8 cellular contexts compared by ENCODE assay signal in genomic region chr14:77151245-77151644, GRCh38. TPM values are rescaled to one million over a fixed set of nuclear protein-coding genes. Genes with fewer than 3 reads are reported as not detected.
DNase-seq lines count a peak whose midpoint lies in the region; ATAC-seq and TF ChIP-seq lines count a peak whose summit lies in the region.

No MANE protein-coding gene starts in this region.

- no peak overlapping the region for H3K27ac ChIP-seq in smooth muscle cell (ENCODE audit: low read depth)

- peak; percentile 23 for DNase-seq in activated naive CD4-positive, alpha-beta T cell treated with anti-CD3 and anti-CD28 coated beads, Interleukin-2, amount 50 U/mL, for 72 hours (ENCODE audit: low spot score in 2 of 2)
- no peak for DNase-seq in activated naive CD4-positive, alpha-beta T cell treated with Interleukin-2 at 50 U/mL for 16 hours
- DNase-seq in NCI-H2227 (lab: John Stamatoyannopoulos, UW; ENCODE audit: unreplicated experiment) (peak; percentile 76), dermis blood vessel endothelial cell (peak; percentile 50), smooth muscle cell (lab: John Stamatoyannopoulos, UW; ENCODE audit: unreplicated experiment) (no peak)
- DNase-seq in activated T-cell treated with anti-CD3 and anti-CD28 coated beads, Interleukin-2, amount 50 U/mL, for 4 hours: no peak
- no peak for DNase-seq in stimulated activated CD4-positive, alpha-beta T cell treated with anti-CD3 and anti-CD28 coated beads, Interleukin-12 subunit alpha, Interleukin-12 subunit beta, amount 100 ng/mL, for 4 hours

- H3K4me1 Mint-ChIP-seq in activated T-cell treated with anti-CD3 and anti-CD28 coated beads, Interleukin-2, amount 50 U/mL, for 4 hours (ENCODE audit: low read depth): no peaks in the 10 kb centered on the region

- no peak overlapping the region for H3K9ac ChIP-seq in smooth muscle cell (ENCODE audit: low read depth)

- TF ChIP-seq CTCF in smooth muscle cell (IDR thresholded peaks at IDR 0.05; ENCODE audit: borderline replicate concordance, insufficient read depth, poor library complexity, severe bottlenecking): peak; percentile 54

- H3K27ac Mint-ChIP-seq in activated naive CD4-positive, alpha-beta T cell treated with anti-CD3 and anti-CD28 coated beads, Interleukin-2, amount 50 U/mL, for 72 hours: no peak overlapping the region

- H3K4me1 ChIP-seq in smooth muscle cell (ENCODE audit: low read depth): no peaks in the 10 kb centered on the region

- H3K79me2 ChIP-seq in smooth muscle cell (ENCODE audit: low read depth): no peaks in the 10 kb centered on the region

- peaks cover 16% of the 10 kb centered on the region for H3K27me3 ChIP-seq in smooth muscle cell (ENCODE audit: low read depth)

- peaks cover 58% of the 10 kb centered on the region for H3K27me3 Mint-ChIP-seq in activated T-cell treated with anti-CD3 and anti-CD28 coated beads, Interleukin-2, amount 50 U/mL, for 4 hours (ENCODE audit: low read depth)

- no peak overlapping the region for H3K4me3 Mint-ChIP-seq in activated T-cell treated with anti-CD3 and anti-CD28 coated beads, Interleukin-2, amount 50 U/mL, for 4 hours

- H3K4me3 ChIP-seq in smooth muscle cell: no peak overlapping the region

- H4K20me1 ChIP-seq in smooth muscle cell (ENCODE audit: low read depth): no peaks in the 10 kb centered on the region

- ATAC-seq in activated naive CD4-positive, alpha-beta T cell treated with anti-CD3 and anti-CD28 coated beads, Interleukin-2, amount 50 U/mL, for 72 hours: peak in 1 of 2 donors; percentile 35
- no peak for ATAC-seq in activated T-cell treated with anti-CD3 and anti-CD28 coated beads, Interleukin-2, amount 50 U/mL, for 4 hours
- ATAC-seq in GM19463 (IDR thresholded peaks at IDR 0.05; ENCODE audit: unreplicated experiment): no peak

- H3K4me2 ChIP-seq in smooth muscle cell: no peak overlapping the region

- no peaks in the 10 kb centered on the region for H3K9me3 ChIP-seq in smooth muscle cell (replicated peaks; ENCODE audit: low read depth)

- no peaks in the 10 kb centered on the region for H3K9me3 Mint-ChIP-seq in activated naive CD4-positive, alpha-beta T cell treated with anti-CD3 and anti-CD28 coated beads, Interleukin-2, amount 50 U/mL, for 72 hours
- no peaks in the 10 kb centered on the region for H3K9me3 Mint-ChIP-seq in activated T-cell treated with anti-CD3 and anti-CD28 coated beads, Interleukin-2, amount 50 U/mL, for 4 hours

- H3F3A ChIP-seq in smooth muscle cell (ENCODE audit: low read depth): no peaks in the 10 kb centered on the region

- 17% methylated on average over 5 of the region's 5 CpGs for WGBS in smooth muscle cell (ENCODE audit: low lambda C conversion rate)

- no peaks in the 10 kb centered on the region for H3K36me3 Mint-ChIP-seq in activated naive CD4-positive, alpha-beta T cell treated with anti-CD3 and anti-CD28 coated beads, Interleukin-2, amount 50 U/mL, for 72 hours
- no peaks in the 10 kb centered on the region for H3K36me3 Mint-ChIP-seq in activated T-cell treated with anti-CD3 and anti-CD28 coated beads, Interleukin-2, amount 50 U/mL, for 4 hours (ENCODE audit: insufficient read depth)

- H2AFZ ChIP-seq in smooth muscle cell (ENCODE audit: low read depth): no peak overlapping the region

- H3K36me3 ChIP-seq in smooth muscle cell (ENCODE audit: low read depth): no peaks in the 10 kb centered on the region

RNA-seq across cellular contexts. Expression of gene ZDHHC22, which starts 9.7 kb away (rescaled TPM):
- total RNA-seq in activated naive CD4-positive, alpha-beta T cell treated with anti-CD3 and anti-CD28 coated beads, Interleukin-2, amount 50 U/mL, for 72 hours: not detected
- not detected in 2 replicates for total RNA-seq in dermis blood vessel endothelial cell
- total RNA-seq in smooth muscle cell: not detected in 2 replicates
- not detected in 2 replicates for polyA plus RNA-seq in smooth muscle cell
- not detected for total RNA-seq in activated T-cell treated with anti-CD3 and anti-CD28 coated beads, Interleukin-2, amount 50 U/mL, for 4 hours

RNA-seq across cellular contexts. Expression of gene TMEM63C, which starts 30.4 kb away (rescaled TPM):
- 1 to 10 TPM in 1 of 2 donors, under 1 TPM in 1; 0.32 to 1.1 TPM for total RNA-seq in activated naive CD4-positive, alpha-beta T cell treated with anti-CD3 and anti-CD28 coated beads, Interleukin-2, amount 50 U/mL, for 72 hours
- total RNA-seq in dermis blood vessel endothelial cell: under 0.01 TPM in 1 of 2 replicates, not detected in the other
- 4.3 and 10.4 TPM in 2 replicates for total RNA-seq in smooth muscle cell
- 7.7 and 8.7 TPM in 2 replicates for polyA plus RNA-seq in smooth muscle cell
- under 1 TPM; 0.65 to 0.91 (median 0.87) TPM for total RNA-seq in activated T-cell treated with anti-CD3 and anti-CD28 coated beads, Interleukin-2, amount 50 U/mL, for 4 hours

RNA-seq across cellular contexts. Expression of gene CIPC, which starts 53.2 kb away (rescaled TPM):
- total RNA-seq in activated naive CD4-positive, alpha-beta T cell treated with anti-CD3 and anti-CD28 coated beads, Interleukin-2, amount 50 U/mL, for 72 hours: 1 to 10 TPM; 5.4 to 9.6 TPM
- total RNA-seq in dermis blood vessel endothelial cell (13.5 and 14.1 TPM in 2 replicates), smooth muscle cell (14.3 and 15.1 TPM in 2 replicates)
- polyA plus RNA-seq in smooth muscle cell: 3.6 and 5.6 TPM in 2 replicates
- 10 to 100 TPM in 1 of 3 donors, 1 to 10 TPM in 2; 9.0 to 10.2 (median 9.4) TPM for total RNA-seq in activated T-cell treated with anti-CD3 and anti-CD28 coated beads, Interleukin-2, amount 50 U/mL, for 4 hours

Comparison
In these comparisons a context has a peak if more than half of its experiments do, and no peak if none do; other contexts are left out.
1. DNase-seq: peak in activated naive CD4-positive, alpha-beta T cell treated with anti-CD3 and anti-CD28 coated beads, Interleukin-2, amount 50 U/mL, for 72 hours (2 of 2), NCI-H2227 (single experiment) and dermis blood vessel endothelial cell (single experiment); none in activated naive CD4-positive, alpha-beta T cell treated with Interleukin-2 at 50 U/mL for 16 hours (single experiment), smooth muscle cell (single experiment), activated T-cell treated with anti-CD3 and anti-CD28 coated beads, Interleukin-2, amount 50 U/mL, for 4 hours (single experiment) and stimulated activated CD4-positive, alpha-beta T cell treated with anti-CD3 and anti-CD28 coated beads, Interleukin-12 subunit alpha, Interleukin-12 subunit beta, amount 100 ng/mL, for 4 hours (single experiment).